In genomic region chr1:41523981-41524675, GRCh38 we compare ENCODE assay signal across 25 cellular contexts. TPM values are rescaled to one million over a fixed set of nuclear protein-coding genes. Genes with fewer than 3 reads are reported as not detected.
"Had no signal": no experiment of that assay in that cellular context is flagged by ENCODE, and none has a peak within 500 bp of the region (broad histone marks: within the 10 kb centered on the region; RNA-seq: fewer than 3 reads in every experiment).

No MANE protein-coding gene starts in this region.

- H3K79me2 ChIP-seq: hepatocyte had no signal

- H3K27ac Mint-ChIP-seq: endodermal cell, memory B cell, mesothelial cell of epicardium, natural killer cell, progenitor cell of endocrine pancreas had no signal

- H2AFZ ChIP-seq: hepatocyte had no signal

- ATAC-seq: left cardiac atrium, lower lobe of right lung, natural killer cell, pancreas, right cardiac atrium had no signal

- H3K27me3 Mint-ChIP-seq: memory B cell had no signal

- H3K4me1 ChIP-seq: colonic mucosa, left ventricle myocardium inferior, lower lobe of right lung, pancreas, stomach, transverse colon had no signal

- H3K9me3 Mint-ChIP-seq: endodermal cell, mesothelial cell of epicardium, neural crest cell had no signal

- DNase-seq: colonic mucosa; dermis blood vessel endothelial cell; endodermal cell; foreskin melanocyte; head of caudate nucleus; left cardiac atrium; left ventricle myocardium inferior; lower lobe of right lung; natural killer cell; nucleus accumbens; small intestine; stimulated activated CD4-positive, alpha-beta T cell treated with anti-CD3 and anti-CD28 coated beads, Interleukin-12 subunit alpha, Interleukin-12 subunit beta, amount 100 ng/mL, for 4 hours; stomach; substantia nigra; transverse colon had no signal

- H3K4me3 ChIP-seq: colonic mucosa, hepatocyte, left ventricle myocardium inferior, lower lobe of right lung, pancreas, stomach, thoracic aorta, transverse colon had no signal

- H3K36me3 Mint-ChIP-seq: mesothelial cell of epicardium, natural killer cell had no signal

- H3K4me2 ChIP-seq: hepatocyte had no signal

- H3K36me3 ChIP-seq: colonic mucosa, left ventricle myocardium inferior, pancreas, thoracic aorta, transverse colon had no signal

- H3K4me1 Mint-ChIP-seq: endodermal cell had no signal

- H3K27me3 ChIP-seq: colonic mucosa, hepatocyte, pancreas, stomach, transverse colon had no signal

- H3K27ac ChIP-seq: colonic mucosa, hepatocyte, left ventricle myocardium inferior, lower lobe of right lung, pancreas, stomach, thoracic aorta, transverse colon had no signal

- H3K4me3 Mint-ChIP-seq: endodermal cell, memory B cell, mesothelial cell of epicardium, natural killer cell, neural crest cell had no signal

- H3K9me3 ChIP-seq: colonic mucosa, left ventricle myocardium inferior, lower lobe of right lung, pancreas, stomach, thoracic aorta, transverse colon had no signal

- FAIRE-seq: kidney, pancreas, small intestine had no signal

RNA-seq across cellular contexts. Expression of gene EDN2, which starts 39.6 kb away (rescaled TPM):
- total RNA-seq: endodermal cell, myocyte, neural crest cell, progenitor cell of endocrine pancreas, thoracic aorta had no signal
